ENCODE assay signal across 13 cellular contexts in genomic region chr19:16026131-16026530, GRCh38. TPM values are rescaled to one million over a fixed set of nuclear protein-coding genes. Genes with fewer than 3 reads are reported as not detected.
DNase-seq lines count a peak whose midpoint lies in the region; ATAC-seq and TF ChIP-seq lines count a peak whose summit lies in the region.
"Had no signal": no experiment of that assay in that cellular context is flagged by ENCODE, and none has a peak within 500 bp of the region (broad histone marks: within the 10 kb centered on the region; RNA-seq: fewer than 3 reads in every experiment).

No MANE protein-coding gene starts in this region.

- H3K4me3 Mint-ChIP-seq in chondrocyte (ENCODE audit: unreplicated experiment) = no peak overlapping the region
- H3K4me3 Mint-ChIP-seq: HFFc6 had no signal

- no peak overlapping the region for H3K27ac Mint-ChIP-seq in chondrocyte (ENCODE audit: unreplicated experiment)
- H3K27ac Mint-ChIP-seq: HFFc6 had no signal

- no peak for TF ChIP-seq CTCF in chondrocyte (IDR thresholded peaks at IDR 0.05)

- intact Hi-C loops in cardiac septum (cut with DNase I) = no loop called here
- intact Hi-C loops in Right ventricle myocardium inferior (cut with DNase I) = no loop called here
- intact Hi-C loops in posterior vena cava (cut with DNase I) = loop anchor here in 1 of 2 donors (5.0 kb wide), 1 partner anchor 156 kb away; no protein-coding TSS in a partner anchor

- peaks cover 13% of the 10 kb centered on the region for H3K27me3 Mint-ChIP-seq in chondrocyte (ENCODE audit: low read depth)

- H3K9me3 Mint-ChIP-seq in chondrocyte (ENCODE audit: low read depth) = no peaks in the 10 kb centered on the region
- H3K9me3 Mint-ChIP-seq: HFFc6 had no signal

- ATAC-seq in Right ventricle myocardium inferior = no peak

- DNase-seq in cardiac septum (ENCODE audit: low spot score) (peak; percentile 43), Right ventricle myocardium inferior (ENCODE audit: missing footprints) (no peak), chondrocyte (ENCODE audit: low spot score) (peak; percentile 87), posterior vena cava (ENCODE audit: low spot score) (peak; percentile 73), GM19238 (ENCODE audit: insufficient read length, low spot score) (no peak), nucleus accumbens (lab: John Stamatoyannopoulos, UW) (no peak)
- DNase-seq in stimulated activated naive CD4-positive, alpha-beta T cell (lab: John Stamatoyannopoulos, UW) = no peak
- DNase-seq: DMS79, NCI-H1048, NCI-H1417 treated with DMSO at 0.1 percent for 48 hours, NCI-H510A, NCI-H748 treated with DMSO at 0.1 percent for 48 hours had no signal

- no peaks in the 10 kb centered on the region for H3K36me3 Mint-ChIP-seq in chondrocyte (ENCODE audit: low read depth)

- H3K4me1 Mint-ChIP-seq in chondrocyte (ENCODE audit: low read depth) = no peaks in the 10 kb centered on the region

RNA-seq across cellular contexts. Expression of gene TPM4, which starts 50.2 kb away (rescaled TPM):
- total RNA-seq in cardiac septum = 95.4 TPM
- total RNA-seq in Right ventricle myocardium inferior = 106 TPM
- total RNA-seq in chondrocyte = 774 to 1,188 TPM (median 1,175 TPM) in 3 replicates
- total RNA-seq in posterior vena cava = 1,000 to 10,000 TPM; 1,050 to 1,475 TPM

Comparison
In these comparisons a context has a peak if more than half of its experiments do, and no peak if none do; other contexts are left out.
1. DNase-seq: peak in cardiac septum (single experiment), chondrocyte (single experiment) and posterior vena cava (single experiment); none in Right ventricle myocardium inferior (single experiment), GM19238 (single experiment), stimulated activated naive CD4-positive, alpha-beta T cell (0 of 6) and nucleus accumbens (0 of 56).